Comparison of ENCODE assay signal across 11 cellular contexts in genomic region chr10:100374677-100375353, GRCh38. TPM values are rescaled to one million over a fixed set of nuclear protein-coding genes. Genes with fewer than 3 reads are reported as not detected.
DNase-seq lines count a peak whose midpoint lies in the region; ATAC-seq and TF ChIP-seq lines count a peak whose summit lies in the region.
"Not testable (repeated sequence)": the region's sequence is repeated elsewhere in the genome, so short reads cannot be mapped to it uniquely, and the experiment has no call there.
"Had no signal": no experiment of that assay in that cellular context is flagged by ENCODE, and none has a peak within 500 bp of the region (broad histone marks: within the 10 kb centered on the region; RNA-seq: fewer than 3 reads in every experiment).

No MANE protein-coding gene starts in this region.

- H3K18ac ChIP-seq in mesenchymal stem cell (ENCODE audit: low read depth in 1 of 2, low read length in 2 of 2), result peak overlapping the region; percentile 93 to 97

- peak overlapping the region; percentile 72 for H4K8ac ChIP-seq in mesenchymal stem cell (ENCODE audit: low read length)

- H3K9ac ChIP-seq in KMS-11, result peak overlapping the region; percentile 85
- peak overlapping the region; percentile 75 to 92 for H3K9ac ChIP-seq in colonic mucosa (ENCODE audit: low read depth in 2 of 2, low read length in 2 of 2)
- peak overlapping the region; percentile 99 for H3K9ac ChIP-seq in mesenchymal stem cell (ENCODE audit: low read length)

- H3K27ac Mint-ChIP-seq in CD8-positive, alpha-beta memory T cell, result peak overlapping the region in 1 of 8 donors; percentile 64

- H3K4me1 ChIP-seq in CD8-positive, alpha-beta memory T cell (ENCODE audit: insufficient read depth, low read length), result peaks cover 41% of the 10 kb centered on the region
- H3K4me1 ChIP-seq in KMS-11 (ENCODE audit: low read depth, poor library complexity, severe bottlenecking) (peaks cover 47% of the 10 kb centered on the region), cardiac muscle cell (ENCODE audit: low read depth) (peaks cover 29% of the 10 kb centered on the region), mesenchymal stem cell (ENCODE audit: control insufficient read depth, insufficient read depth, low read depth, low read length) (peaks cover 17% of the 10 kb centered on the region), gastrocnemius medialis (peaks cover 39 to 44% of the 10 kb centered on the region in 2 donors)
- not testable (repeated sequence) for H3K4me1 ChIP-seq in colonic mucosa, uterus

- H3K36me3 Mint-ChIP-seq in CD8-positive, alpha-beta memory T cell, result not testable (repeated sequence)

- H3K36me3 ChIP-seq in CD8-positive, alpha-beta memory T cell (ENCODE audit: insufficient read depth, low read length); KMS-11 (ENCODE audit: insufficient read depth); colonic mucosa; cardiac muscle cell; mesenchymal stem cell (ENCODE audit: control insufficient read depth in 1 of 2, insufficient read depth in 2 of 2, low read depth in 1 of 2, low read length in 2 of 2); gastrocnemius medialis; uterus: not testable (repeated sequence)

- H3K27me3 Mint-ChIP-seq in CD8-positive, alpha-beta memory T cell, result not testable (repeated sequence)

- ATAC-seq in gastrocnemius medialis, result not testable (repeated sequence)

- DNase-seq in CD8-positive, alpha-beta memory T cell; cardiac muscle cell (ENCODE audit: low read depth in 1 of 2, low spot score in 1 of 2); mesenchymal stem cell; gastrocnemius medialis; uterus: not testable (repeated sequence)
- DNase-seq in colonic mucosa, result peak; percentile 50

- H3K4me1 Mint-ChIP-seq in CD8-positive, alpha-beta memory T cell, result peaks cover 16 to 25% (median 19%) of the 10 kb centered on the region in 3 donors

- H3K9me3 Mint-ChIP-seq in CD8-positive, alpha-beta memory T cell, result not testable (repeated sequence)

- WGBS in mesenchymal stem cell, result 78% methylated on average over 7 of the region's 7 CpGs

- not testable (repeated sequence) for H3K14ac ChIP-seq in mesenchymal stem cell (ENCODE audit: low read length in 2 of 2)

- H3K27ac ChIP-seq in CD8-positive, alpha-beta memory T cell (ENCODE audit: low read depth, low read length), result peak overlapping the region; percentile 94
- H3K27ac ChIP-seq in KMS-11, result peak overlapping the region; percentile 90
- H3K27ac ChIP-seq in VCaP, result peak overlapping the region; percentile 99
- H3K27ac ChIP-seq in colonic mucosa, result peak overlapping the region; percentile 98
- H3K27ac ChIP-seq in cardiac muscle cell, result peak overlapping the region; percentile 100
- H3K27ac ChIP-seq in mesenchymal stem cell (ENCODE audit: low read length, poor library complexity, severe bottlenecking), result peak overlapping the region; percentile 100
- H3K27ac ChIP-seq in gastrocnemius medialis, result peak overlapping the region; percentile 97 to 99 (median 97)
- H3K27ac ChIP-seq in uterus, result peak overlapping the region; percentile 96 to 97

- peak overlapping the region; percentile 79 for H2BK120ac ChIP-seq in mesenchymal stem cell (ENCODE audit: low read depth, low read length)

- H3K27me3 ChIP-seq in CD8-positive, alpha-beta memory T cell (ENCODE audit: insufficient read depth, low read length, poor library complexity, severe bottlenecking); KMS-11 (ENCODE audit: insufficient read depth, low read depth); colonic mucosa; cardiac muscle cell; mesenchymal stem cell (ENCODE audit: control insufficient read depth in 1 of 2, insufficient read depth in 1 of 2, low read length in 2 of 2); gastrocnemius medialis; uterus: not testable (repeated sequence)

- H3K79me1 ChIP-seq in mesenchymal stem cell (replicated peaks; ENCODE audit: low read length, poor library complexity, severe bottlenecking), result not testable (repeated sequence)

- CTCF ChIA-PET in CD8-positive, alpha-beta memory T cell (lab: Charles Lee), result interaction anchor here (1.8 kb wide), 1 partner anchor 20 kb away, joined by 7 read pairs; no protein-coding TSS in a partner anchor

- H3K79me2 ChIP-seq in KMS-11 (ENCODE audit: insufficient read depth, low read depth), result peaks cover 14% of the 10 kb centered on the region; the same call in 1 of the 2 replicates

- not testable (repeated sequence) for H3K23ac ChIP-seq in mesenchymal stem cell (ENCODE audit: low read length in 2 of 2)

- TF ChIP-seq CTCF in KMS-11 (conservative IDR thresholded peaks at IDR 0.05; ENCODE audit: low read depth, low read length); VCaP (conservative IDR thresholded peaks at IDR 0.05); colonic mucosa (IDR thresholded peaks at IDR 0.05); cardiac muscle cell (IDR thresholded peaks at IDR 0.05; ENCODE audit: low read depth, low read length); gastrocnemius medialis (IDR thresholded peaks at IDR 0.05 in 4 of 5, conservative IDR thresholded peaks at IDR 0.05 in 1 of 5); uterus (IDR thresholded peaks at IDR 0.05): not testable (repeated sequence)

- in situ Hi-C loops in gastrocnemius medialis (cut with MboI; ENCODE audit: low sequenced_read_pairs in 4 of 4), result not testable (repeated sequence)

- H2BK5ac ChIP-seq in mesenchymal stem cell (ENCODE audit: low read depth, low read length, poor library complexity, severe bottlenecking), result peak overlapping the region; percentile 51

- H3K4me2 ChIP-seq in KMS-11 (peak overlapping the region; percentile 65), mesenchymal stem cell (ENCODE audit: low read length, poor library complexity, severe bottlenecking) (peak overlapping the region; percentile 94)

- H2BK12ac ChIP-seq in mesenchymal stem cell (ENCODE audit: low read length in 2 of 2), result peak overlapping the region; percentile 59 to 94

- not testable (repeated sequence) for H3K9me3 ChIP-seq in CD8-positive, alpha-beta memory T cell (ENCODE audit: low read length); colonic mucosa; cardiac muscle cell (ENCODE audit: low read depth); mesenchymal stem cell (ENCODE audit: control insufficient read depth, low read length); gastrocnemius medialis; uterus

- peak overlapping the region; percentile 39 for H4K91ac ChIP-seq in mesenchymal stem cell (ENCODE audit: low read length)

- H2AK5ac ChIP-seq in mesenchymal stem cell (ENCODE audit: low read length, severe bottlenecking), result peak overlapping the region; percentile 83

- POLR2A ChIA-PET in CD8-positive, alpha-beta memory T cell (lab: Charles Lee), result interaction anchor here (0.6 kb wide), 1 partner anchor 28 kb away, joined by 4 read pairs; no protein-coding TSS in a partner anchor

- H4K20me1 ChIP-seq in KMS-11 (ENCODE audit: insufficient read depth), result not testable (repeated sequence)

- not testable (repeated sequence) for H2AFZ ChIP-seq in KMS-11 (ENCODE audit: low read depth); mesenchymal stem cell (ENCODE audit: low read depth, low read length)

- peak overlapping the region in 1 of 2 experiments; percentile 15 for H3K4ac ChIP-seq in mesenchymal stem cell (ENCODE audit: low read depth in 1 of 2, low read length in 2 of 2)

- H3K4me3 ChIP-seq in CD8-positive, alpha-beta memory T cell (ENCODE audit: low read length); KMS-11 (IDR thresholded peaks at IDR 0.05; ENCODE audit: insufficient read depth, low read depth, low read length); uterus: not testable (repeated sequence)
- H3K4me3 ChIP-seq in colonic mucosa (peak overlapping the region; percentile 49), cardiac muscle cell (peak overlapping the region; percentile 51), mesenchymal stem cell (ENCODE audit: insufficient read depth in 1 of 2, low read depth in 1 of 2, low read length in 2 of 2) (peak overlapping the region in 1 of 2 experiments; percentile 81), gastrocnemius medialis (peak overlapping the region in 1 of 4 donors; percentile 74)

- TF ChIP-seq POLR2A in gastrocnemius medialis (IDR thresholded peaks at IDR 0.05); uterus (IDR thresholded peaks at IDR 0.05): not testable (repeated sequence)

- intact Hi-C loops in colonic mucosa (cut with DNase I); uterus (cut with DNase I; ENCODE audit: low total_unique reads): not testable (repeated sequence)
- intact Hi-C loops in gastrocnemius medialis (cut with DNase I; ENCODE audit: low total_unique reads), result loop anchor here (2.0 to 10.0 kb wide), 6 partner anchors 57 to 758 kb away; partner anchors contain the start of genes BLOC1S2, ERLIN1, SEC31B and SLF2

- H3K4me3 Mint-ChIP-seq in CD8-positive, alpha-beta memory T cell, result peak overlapping the region in 1 of 7 donors; percentile 23

- peak overlapping the region; percentile 23 for H2BK15ac ChIP-seq in mesenchymal stem cell (ENCODE audit: low read depth, poor library complexity, severe bottlenecking)

RNA-seq across cellular contexts. Expression of gene SCD, which starts 27.8 kb away (rescaled TPM):
- total RNA-seq in CD8-positive, alpha-beta memory T cell, result 10 to 100 TPM; 43.9 to 45.3 TPM
- polyA plus RNA-seq in CD8-positive, alpha-beta memory T cell, result 5.1 TPM
- total RNA-seq in colonic mucosa (100 to 1,000 TPM; 159 to 513 TPM), cardiac muscle cell (149 and 275 TPM in 2 replicates), gastrocnemius medialis (1 to 10 TPM; 1.1 to 1.9 (median 1.6) TPM), uterus (10 to 100 TPM in 1 of 4 donors, 1 to 10 TPM in 2, under 1 TPM in 1; 0.59 to 29.8 (median 6.0) TPM)
- 136 and 246 TPM in 2 replicates for polyA plus RNA-seq in cardiac muscle cell
- polyA plus RNA-seq in mesenchymal stem cell (2013, experiment 1 of 2), result 787 TPM
- polyA plus RNA-seq in mesenchymal stem cell (2013, experiment 2 of 2), result 779 TPM

RNA-seq across cellular contexts. Expression of gene PKD2L1, which starts 44.8 kb away (rescaled TPM):
- total RNA-seq in CD8-positive, alpha-beta memory T cell, result not detected
- polyA plus RNA-seq in CD8-positive, alpha-beta memory T cell, result not detected
- under 1 TPM; 0.50 to 0.52 TPM for total RNA-seq in colonic mucosa
- not detected in 2 replicates for total RNA-seq in cardiac muscle cell
- not detected in 2 replicates for polyA plus RNA-seq in cardiac muscle cell
- 0.01 TPM for polyA plus RNA-seq in mesenchymal stem cell (2013, experiment 1 of 2)
- not detected for polyA plus RNA-seq in mesenchymal stem cell (2013, experiment 2 of 2)
- not detected for total RNA-seq in gastrocnemius medialis
- total RNA-seq in uterus, result not detected
- total RNA-seq: activated CD8-positive, alpha-beta memory T cell treated with anti-CD3 and anti-CD28 coated beads for 36 hours; HT1080; natural killer cell had no signal
